Comparison of ENCODE assay signal across 15 cellular contexts in genomic region chr10:116753759-116754158, GRCh38. TPM values are rescaled to one million over a fixed set of nuclear protein-coding genes. Genes with fewer than 3 reads are reported as not detected.
DNase-seq lines count a peak whose midpoint lies in the region; ATAC-seq and TF ChIP-seq lines count a peak whose summit lies in the region.
"Had no signal": no experiment of that assay in that cellular context is flagged by ENCODE, and none has a peak within 500 bp of the region (broad histone marks: within the 10 kb centered on the region; RNA-seq: fewer than 3 reads in every experiment).

No MANE protein-coding gene starts in this region.

- 86% methylated on average over 1 of the region's 8 CpGs; no CpG with 5 or more reads in 1 of the 2 experiments for WGBS in IMR-90 (ENCODE audit: extremely low coverage in 2 of 2, insufficient read length in 1 of 2), 2 experiments

- H3K56ac ChIP-seq in IMR-90 (ENCODE audit: extremely low read depth, insufficient read depth, low read length): no peak overlapping the region

- H3K27ac ChIP-seq in IMR-90 (ENCODE audit: insufficient read depth, low read length): no peak overlapping the region
- H3K27ac ChIP-seq: parathyroid adenoma, WERI-Rb-1 had no signal

- no peak overlapping the region for H4K91ac ChIP-seq in IMR-90 (ENCODE audit: insufficient read depth, low read depth, low read length)

- H3K18ac ChIP-seq in IMR-90 (ENCODE audit: low read depth, low read length): no peak overlapping the region

- H3K14ac ChIP-seq in IMR-90 (replicated peaks; ENCODE audit: low read depth, low read length): no peak overlapping the region

- TF ChIP-seq POLR2A in IMR-90 (IDR thresholded peaks at IDR 0.05; ENCODE audit: low read depth, low read length): no peak

- H3K9me3 ChIP-seq in IMR-90 (ENCODE audit: control insufficient read depth, insufficient read depth, low read length) (no peaks in the 10 kb centered on the region), T-helper 17 cell (ENCODE audit: control insufficient read depth, low read length, poor library complexity, severe bottlenecking) (no peaks in the 10 kb centered on the region)

- no peak overlapping the region for H2BK120ac ChIP-seq in IMR-90 (ENCODE audit: low read depth, low read length)

- H4K8ac ChIP-seq in IMR-90 (ENCODE audit: low read depth in 2 of 2, low read length in 2 of 2): no peak overlapping the region

- H2BK15ac ChIP-seq in IMR-90 (ENCODE audit: low read depth, low read length): no peak overlapping the region

- TF ChIP-seq RAD21 in IMR-90 (IDR thresholded peaks at IDR 0.05; ENCODE audit: low read length): no peak

- no peaks in the 10 kb centered on the region for H3K36me3 Mint-ChIP-seq in activated T-cell treated with anti-CD3 and anti-CD28 coated beads, Interleukin-2, amount 50 U/mL, for 4 hours (ENCODE audit: insufficient read depth)
- H3K36me3 Mint-ChIP-seq in T-helper 17 cell (ENCODE audit: low read depth): no peaks in the 10 kb centered on the region
- no peaks in the 10 kb centered on the region for H3K36me3 Mint-ChIP-seq in natural killer cell
- H3K36me3 Mint-ChIP-seq: CD4-positive, CD25-positive, alpha-beta regulatory T cell; stimulated activated naive B cell treated with anti-CD40 and anti-IgM and Interleukin-4, amounts not matched to agents 10 μg/mL and 1 μg/mL and 100 μg/mL, for 72 hours had no signal

- H3K36me3 ChIP-seq in IMR-90 (ENCODE audit: control insufficient read depth, insufficient read depth, low read length): no peaks in the 10 kb centered on the region
- H3K36me3 ChIP-seq: WERI-Rb-1 had no signal

- no peaks in the 10 kb centered on the region for H3K9me1 ChIP-seq in IMR-90 (ENCODE audit: insufficient read depth, low read length)

- H3K4me3 ChIP-seq in IMR-90 (ENCODE audit: insufficient read depth, low read depth, low read length): no peak overlapping the region

- no peak overlapping the region for H3K4me3 Mint-ChIP-seq in activated T-cell treated with anti-CD3 and anti-CD28 coated beads, Interleukin-2, amount 50 U/mL, for 4 hours
- H3K4me3 Mint-ChIP-seq in T-helper 17 cell: no peak overlapping the region
- H3K4me3 Mint-ChIP-seq in natural killer cell: no peak overlapping the region
- H3K4me3 Mint-ChIP-seq: CD4-positive, CD25-positive, alpha-beta regulatory T cell; stimulated activated naive B cell treated with anti-CD40 and anti-IgM and Interleukin-4, amounts not matched to agents 10 μg/mL and 1 μg/mL and 100 μg/mL, for 72 hours had no signal

- CTCF ChIA-PET in IMR-90 (lab: Yijun Ruan, JAX): no interaction called here

- H3K27me3 Mint-ChIP-seq in activated T-cell treated with anti-CD3 and anti-CD28 coated beads, Interleukin-2, amount 50 U/mL, for 4 hours (ENCODE audit: low read depth): peaks cover 34% of the 10 kb centered on the region
- H3K27me3 Mint-ChIP-seq in T-helper 17 cell (peaks cover 41% of the 10 kb centered on the region), natural killer cell (ENCODE audit: low read depth in 2 of 2) (peaks cover 6 to 9% of the 10 kb centered on the region in 2 donors)

- H3K79me1 ChIP-seq in IMR-90 (ENCODE audit: low read depth in 1 of 2, low read length in 2 of 2): no peaks in the 10 kb centered on the region

- no peak overlapping the region for H2AK9ac ChIP-seq in IMR-90 (replicated peaks; ENCODE audit: low read depth, low read length, poor library complexity)

- no peak overlapping the region for H3K4me2 ChIP-seq in IMR-90 (ENCODE audit: low read depth, low read length)

- H3K4ac ChIP-seq in IMR-90 (ENCODE audit: low read depth, low read length): no peak overlapping the region

- no peak overlapping the region for H3K9ac ChIP-seq in IMR-90 (ENCODE audit: low read depth, low read length)
- H3K9ac ChIP-seq: parathyroid adenoma had no signal

- intact Hi-C loops in IMR-90 (cut with micrococcal nuclease): no loop called here
- intact Hi-C loops in natural killer cell (cut with micrococcal nuclease): no loop called here

- no peaks in the 10 kb centered on the region for H3K4me1 Mint-ChIP-seq in activated T-cell treated with anti-CD3 and anti-CD28 coated beads, Interleukin-2, amount 50 U/mL, for 4 hours (ENCODE audit: low read depth)
- H3K4me1 Mint-ChIP-seq in T-helper 17 cell (peaks cover 3% of the 10 kb centered on the region), natural killer cell (no peaks in the 10 kb centered on the region)
- H3K4me1 Mint-ChIP-seq: CD4-positive, CD25-positive, alpha-beta regulatory T cell; stimulated activated naive B cell treated with anti-CD40 and anti-IgM and Interleukin-4, amounts not matched to agents 10 μg/mL and 1 μg/mL and 100 μg/mL, for 72 hours had no signal

- no peak overlapping the region for H2BK20ac ChIP-seq in IMR-90 (ENCODE audit: low read depth, low read length)

- ATAC-seq in IMR-90 (ENCODE audit: low read depth) (no peak), T-helper 17 cell (no peak), natural killer cell (no peak)
- ATAC-seq in activated T-cell treated with anti-CD3 and anti-CD28 coated beads, Interleukin-2, amount 50 U/mL, for 4 hours: no peak
- ATAC-seq: stimulated activated naive B cell treated with anti-CD40 and anti-IgM and Interleukin-4, amounts not matched to agents 10 μg/mL and 1 μg/mL and 100 μg/mL, for 72 hours had no signal

- H2BK5ac ChIP-seq in IMR-90 (ENCODE audit: low read depth, low read length, poor library complexity, severe bottlenecking): no peak overlapping the region

- H3K9me3 Mint-ChIP-seq in activated T-cell treated with anti-CD3 and anti-CD28 coated beads, Interleukin-2, amount 50 U/mL, for 4 hours: no peaks in the 10 kb centered on the region
- H3K9me3 Mint-ChIP-seq in natural killer cell: peaks cover 0 to 3% of the 10 kb centered on the region in 2 donors

- H2AK5ac ChIP-seq in IMR-90 (ENCODE audit: low read depth, low read length): no peak overlapping the region

- H3K23ac ChIP-seq in IMR-90 (ENCODE audit: low read depth, low read length): no peak overlapping the region

- peaks cover 2% of the 10 kb centered on the region; the same call in 1 of the 2 replicates for H3K4me1 ChIP-seq in IMR-90 (ENCODE audit: control insufficient read depth, insufficient read depth, low read length)

- no peaks in the 10 kb centered on the region for H3K27me3 ChIP-seq in IMR-90 (ENCODE audit: control insufficient read depth, insufficient read depth, low read length)

- H4K20me1 ChIP-seq in IMR-90 (ENCODE audit: insufficient read depth, low read length): no peaks in the 10 kb centered on the region

- H2AFZ ChIP-seq in IMR-90 (replicated peaks; ENCODE audit: low read length, poor library complexity): no peak overlapping the region
- H2AFZ ChIP-seq: parathyroid adenoma had no signal

- in situ Hi-C loops in IMR-90 (cut with MboI; ENCODE audit: low sequenced_read_pairs): no loop called here

- DNase-seq in D341Med (ENCODE audit: low spot score) (peak; percentile 33), IMR-90 (peak; percentile 34), T1000 (lab: John Stamatoyannopoulos, UW) (peak; percentile 72), kidney tubule cell (ENCODE audit: low spot score) (peak; percentile 96), T-helper 17 cell (no peak), natural killer cell (no peak)
- DNase-seq in activated T-cell treated with anti-CD3 and anti-CD28 coated beads, Interleukin-2, amount 50 U/mL, for 4 hours: no peak
- no peak for DNase-seq in activated effector memory CD4-positive, alpha-beta T cell treated with anti-CD3 and anti-CD28 coated beads, Interleukin-2, amount 50 U/mL, for 16 hours
- DNase-seq: CD4-positive, CD25-positive, alpha-beta regulatory T cell; mesenchymal stem cell; NCI-H1694; stimulated activated CD4-positive, alpha-beta T cell treated with anti-CD3 and anti-CD28 coated beads, Interleukin-1b, Interleukin-23, amount 100 ng/mL, for 48 hours; stimulated activated naive B cell treated with anti-CD40 and anti-IgM and Interleukin-4, amounts not matched to agents 10 μg/mL and 1 μg/mL and 100 μg/mL, for 72 hours; WERI-Rb-1 had no signal

- dilution Hi-C loops in IMR-90 (cut with HindIII; ENCODE audit: low sequenced_read_pairs, unreplicated experiment): no loop called here

- TF ChIP-seq CTCF in IMR-90 (conservative IDR thresholded peaks at IDR 0.05; ENCODE audit: low read depth, low read length) (no peak), natural killer cell (IDR thresholded peaks at IDR 0.05) (no peak)

- H3K27ac Mint-ChIP-seq in T-helper 17 cell (no peak overlapping the region), natural killer cell (no peak overlapping the region)
- H3K27ac Mint-ChIP-seq: CD4-positive, CD25-positive, alpha-beta regulatory T cell; stimulated activated naive B cell treated with anti-CD40 and anti-IgM and Interleukin-4, amounts not matched to agents 10 μg/mL and 1 μg/mL and 100 μg/mL, for 72 hours had no signal

- POLR2A ChIA-PET in IMR-90 (lab: Charles Lee; ENCODE audit: unreplicated experiment): no interaction called here

- no peak overlapping the region for H4K5ac ChIP-seq in IMR-90 (ENCODE audit: low read depth, low read length)

- BruUV-seq in IMR-90 (replicated peaks; lab: Mats Ljungman, UMichigan): no TSS peak

TF ChIP-seq in IMR-90, 13 proteins besides CTCF, POLR2A, EP300 and RAD21 (continues in another document):
- TF ChIP-seq ELK1 (IDR thresholded peaks at IDR 0.05; ENCODE audit: borderline replicate concordance, low read depth, low read length) (no peak), SMC3 (IDR thresholded peaks at IDR 0.05; ENCODE audit: low read depth, low read length) (no peak), USF2 (IDR thresholded peaks at IDR 0.05; ENCODE audit: low read depth, low read length) (no peak)

RNA-seq across cellular contexts. Expression of gene HSPA12A, which starts 11.4 kb away (rescaled TPM):
- total RNA-seq in IMR-90 (2012; rRNA removed) (16.1 and 18.6 TPM in 2 replicates), T-helper 17 cell (under 1 TPM; 0.37 to 0.62 TPM), natural killer cell (under 1 TPM in 1 of 3 donors, not detected in 2; 0.43 TPM)
- 14.6 and 16.7 TPM in 2 replicates for polyA plus RNA-seq in IMR-90 (2012; rRNA removed)
- polyA plus RNA-seq in IMR-90 (2012; cell fraction: cytosol; rRNA removed): 6.6 and 6.9 TPM in 2 replicates
- polyA plus RNA-seq in IMR-90 (2012; cell fraction: nucleus; rRNA removed; ENCODE audit: low replicate concordance): 34.4 and 57.2 TPM in 2 replicates
- total RNA-seq in activated T-cell treated with anti-CD3 and anti-CD28 coated beads, Interleukin-2, amount 50 U/mL, for 4 hours: under 1 TPM; 0.15 to 0.45 (median 0.16) TPM

Comparison
In these comparisons a context has a peak if more than half of its experiments do, and no peak if none do; other contexts are left out.
1. DNase-seq: peak in D341Med (single experiment), IMR-90 (single experiment), T1000 (single experiment) and kidney tubule cell (single experiment); none in activated T-cell treated with anti-CD3 and anti-CD28 coated beads, Interleukin-2, amount 50 U/mL, for 4 hours (single experiment), T-helper 17 cell (0 of 3), activated effector memory CD4-positive, alpha-beta T cell treated with anti-CD3 and anti-CD28 coated beads, Interleukin-2, amount 50 U/mL, for 16 hours (single experiment) and natural killer cell (single experiment).
2. RNA of gene HSPA12A, which starts 11.4 kb away (total RNA-seq): 16.1 to 18.6 TPM in IMR-90; 0.37 to 0.62 TPM in T-helper 17 cell, 0.15 to 0.45 TPM in activated T-cell treated with anti-CD3 and anti-CD28 coated beads, Interleukin-2, amount 50 U/mL, for 4 hours and 0.43 TPM in natural killer cell; every median in the first group is over 10 times any median in the second.